ENCODE assay signal across 8 cellular contexts in the genomic region with DNA sequence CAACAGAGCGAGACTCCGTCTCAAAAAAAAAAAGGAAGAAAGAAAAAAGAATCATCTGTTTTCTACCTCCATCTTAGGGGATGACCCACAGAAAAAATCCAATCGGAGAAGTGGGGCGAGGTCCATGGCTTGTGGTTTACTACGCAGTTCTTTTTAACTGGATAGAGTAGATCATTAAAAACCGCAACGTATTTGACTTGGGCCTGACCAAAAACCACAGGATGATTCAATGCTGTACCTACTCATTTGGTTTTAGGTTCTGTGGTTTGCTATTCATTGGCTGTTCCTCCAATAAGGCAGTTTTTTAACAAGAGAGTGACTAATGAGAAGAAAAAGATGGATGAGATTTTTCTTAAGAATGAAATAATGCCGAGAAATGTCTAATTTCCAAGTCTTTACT.
DNase-seq lines count a peak whose midpoint lies in the region; ATAC-seq and TF ChIP-seq lines count a peak whose summit lies in the region.

No MANE protein-coding gene starts in this region.

- H3F3A ChIP-seq in SK-N-SH (replicated peaks; ENCODE audit: insufficient read depth) = no peaks in the 10 kb centered on the region

- no peak overlapping the region for H3K4me2 ChIP-seq in SK-N-SH

- CTCF ChIA-PET in SK-N-SH (lab: Yijun Ruan, JAX) = no interaction called here

- H3K9ac ChIP-seq in SK-N-SH = no peak overlapping the region

- H3K79me2 ChIP-seq in SK-N-SH (ENCODE audit: insufficient read depth) = no peaks in the 10 kb centered on the region

- H3K4me3 ChIP-seq in SK-N-SH (ENCODE audit: low read depth in 2 of 2, low read length in 1 of 2) = no peak overlapping the region

- no peak for TF ChIP-seq RAD21 in SK-N-SH (IDR thresholded peaks at IDR 0.05; ENCODE audit: low read length)

- WGBS in SK-N-SH (ENCODE audit: low lambda C conversion rate) = 67% methylated on average over 8 of the region's 8 CpGs

- TF ChIP-seq EP300 in SK-N-SH (IDR thresholded peaks at IDR 0.05; ENCODE audit: borderline replicate concordance in 1 of 2, low read depth in 1 of 2, low read length in 1 of 2) = no peak

- ATAC-seq in SK-N-SH treated with all-trans-retinoic acid at 6 μM for 48 hours (no peak), HG02678 (IDR thresholded peaks at IDR 0.05; ENCODE audit: unreplicated experiment) (peak; percentile 94)

- no peaks in the 10 kb centered on the region for H3K36me3 ChIP-seq in SK-N-SH (replicated peaks in 1 of 2; ENCODE audit: control insufficient read depth in 1 of 2, insufficient read depth in 2 of 2, low read length in 1 of 2)

- no peak for TF ChIP-seq CTCF in SK-N-SH (IDR thresholded peaks at IDR 0.05)

- H3K27me3 ChIP-seq in SK-N-SH (ENCODE audit: insufficient read depth) = no peaks in the 10 kb centered on the region

- H4K20me1 ChIP-seq in SK-N-SH (ENCODE audit: insufficient read depth) = no peaks in the 10 kb centered on the region

- POLR2A ChIA-PET in SK-N-SH (lab: Yijun Ruan, JAX) = interaction anchor here (0.6 kb wide), 1 partner anchor 393 kb away, joined by 4 read pairs; no protein-coding TSS in a partner anchor

- no peaks in the 10 kb centered on the region for H3K9me2 ChIP-seq in SK-N-SH

- no peak overlapping the region for H2AFZ ChIP-seq in SK-N-SH (ENCODE audit: low read depth)

- DNase-seq in SK-N-SH = no peak
- peak; percentile 80 to 84 for DNase-seq in NOMO-1 (lab: John Stamatoyannopoulos, UW; ENCODE audit: unreplicated experiment in 2 of 2)
- peak; percentile 26 for DNase-seq in non-pigmented ciliary epithelial cell (ENCODE audit: low read depth)
- DNase-seq in NCI-H2227 (lab: John Stamatoyannopoulos, UW; ENCODE audit: unreplicated experiment) = no peak
- DNase-seq in HUDEP-2 (lab: John Stamatoyannopoulos, UW; ENCODE audit: unreplicated experiment in 76 of 76) = no peak
- no peak for DNase-seq in SK-N-DZ (ENCODE audit: low spot score)

- H3K27ac ChIP-seq in SK-N-SH (ENCODE audit: low read depth in 2 of 2, low read length in 1 of 2) = no peak overlapping the region

- no peaks in the 10 kb centered on the region for H3K4me1 ChIP-seq in SK-N-SH (ENCODE audit: control insufficient read depth in 1 of 2, insufficient read depth in 2 of 2, low read depth in 1 of 2, low read length in 1 of 2)

- H3K9me3 ChIP-seq in SK-N-SH = no peaks in the 10 kb centered on the region

TF ChIP-seq in SK-N-SH, 30 proteins besides CTCF, POLR2A, EP300 and RAD21:
- TF ChIP-seq FOSL2 (IDR thresholded peaks at IDR 0.05; ENCODE audit: borderline replicate concordance, low read depth) (peak; percentile 30; the same call in 1 of the 2 replicates), TCF12 (IDR thresholded peaks at IDR 0.05) (peak; percentile 36; the same call in 1 of the 2 replicates), TEAD4 (IDR thresholded peaks at IDR 0.05; ENCODE audit: borderline replicate concordance, insufficient read depth) (0 out of 2 replicates have a peak, but pooled peaks have one; percentile 20), FOXM1 (IDR thresholded peaks at IDR 0.05; ENCODE audit: low read depth) (no peak)

TF ChIP-seq in SK-N-SH treated with all-trans-retinoic acid at 6 μM for 48 hours, 23 proteins besides CTCF, POLR2A, EP300 and RAD21:
- TF ChIP-seq RARB (CRISPR knock-in tag; IDR thresholded peaks at IDR 0.05) (no peak), ESRRG (CRISPR knock-in tag; IDR thresholded peaks at IDR 0.05) (no peak), TOX (CRISPR knock-in tag; IDR thresholded peaks at IDR 0.05; ENCODE audit: borderline replicate concordance) (no peak), CSDC2 (CRISPR knock-in tag; IDR thresholded peaks at IDR 0.05) (no peak), ISL1 (CRISPR knock-in tag; IDR thresholded peaks at IDR 0.05) (no peak), ZNF565 (CRISPR knock-in tag; conservative IDR thresholded peaks at IDR 0.05; ENCODE audit: low read depth) (no peak), ZNF70 (CRISPR knock-in tag; IDR thresholded peaks at IDR 0.05) (no peak)
- TF ChIP-seq, protein P1, sequence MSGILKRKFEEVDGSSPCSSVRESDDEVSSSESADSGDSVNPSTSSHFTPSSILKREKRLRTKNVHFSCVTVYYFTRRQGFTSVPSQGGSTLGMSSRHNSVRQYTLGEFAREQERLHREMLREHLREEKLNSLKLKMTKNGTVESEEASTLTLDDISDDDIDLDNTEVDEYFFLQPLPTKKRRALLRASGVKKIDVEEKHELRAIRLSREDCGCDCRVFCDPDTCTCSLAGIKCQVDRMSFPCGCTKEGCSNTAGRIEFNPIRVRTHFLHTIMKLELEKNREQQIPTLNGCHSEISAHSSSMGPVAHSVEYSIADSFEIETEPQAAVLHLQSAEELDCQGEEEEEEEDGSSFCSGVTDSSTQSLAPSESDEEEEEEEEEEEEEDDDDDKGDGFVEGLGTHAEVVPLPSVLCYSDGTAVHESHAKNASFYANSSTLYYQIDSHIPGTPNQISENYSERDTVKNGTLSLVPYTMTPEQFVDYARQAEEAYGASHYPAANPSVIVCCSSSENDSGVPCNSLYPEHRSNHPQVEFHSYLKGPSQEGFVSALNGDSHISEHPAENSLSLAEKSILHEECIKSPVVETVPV (CRISPR knock-in tag; IDR thresholded peaks at IDR 0.05) = no peak
- TF ChIP-seq, protein P2, sequence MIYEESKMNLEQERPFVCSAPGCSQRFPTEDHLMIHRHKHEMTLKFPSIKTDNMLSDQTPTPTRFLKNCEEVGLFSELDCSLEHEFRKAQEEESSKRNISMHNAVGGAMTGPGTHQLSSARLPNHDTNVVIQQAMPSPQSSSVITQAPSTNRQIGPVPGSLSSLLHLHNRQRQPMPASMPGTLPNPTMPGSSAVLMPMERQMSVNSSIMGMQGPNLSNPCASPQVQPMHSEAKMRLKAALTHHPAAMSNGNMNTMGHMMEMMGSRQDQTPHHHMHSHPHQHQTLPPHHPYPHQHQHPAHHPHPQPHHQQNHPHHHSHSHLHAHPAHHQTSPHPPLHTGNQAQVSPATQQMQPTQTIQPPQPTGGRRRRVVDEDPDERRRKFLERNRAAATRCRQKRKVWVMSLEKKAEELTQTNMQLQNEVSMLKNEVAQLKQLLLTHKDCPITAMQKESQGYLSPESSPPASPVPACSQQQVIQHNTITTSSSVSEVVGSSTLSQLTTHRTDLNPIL (CRISPR knock-in tag; IDR thresholded peaks at IDR 0.05; ENCODE audit: low read depth) = no peak
TF ChIP-seq in SK-N-SH treated with all-trans-retinoic acid at 6 μM for 48 hours: peak in this region for 0.

Comparison
In these comparisons a context has a peak if more than half of its experiments do, and no peak if none do; other contexts are left out.
1. DNase-seq: peak in NOMO-1 (2 of 2) and non-pigmented ciliary epithelial cell (single experiment); none in SK-N-SH (single experiment), NCI-H2227 (single experiment), HUDEP-2 (0 of 76) and SK-N-DZ (single experiment).